In genomic region chr17:81621494-81622230, GRCh38 we compare ENCODE assay signal across 1 cellular context.
TF ChIP-seq lines count a peak whose summit lies in the region.

No MANE protein-coding gene starts in this region.

TF ChIP-seq in liver, 16 proteins besides CTCF, POLR2A, EP300 and RAD21:
- no peak for TF ChIP-seq EGR1 (IDR thresholded peaks at IDR 0.05; ENCODE audit: low read depth in 2 of 2)
- TF ChIP-seq HNF4G (IDR thresholded peaks at IDR 0.05) = no peak
- TF ChIP-seq HNF4A (conservative IDR thresholded peaks at IDR 0.05) = peak in 1 of 2 donors; percentile 55
- TF ChIP-seq RXRA (IDR thresholded peaks at IDR 0.05) = peak in 1 of 2 donors; percentile 55
- no peak for TF ChIP-seq FOXA2 (IDR thresholded peaks at IDR 0.05)
- no peak for TF ChIP-seq TAF1 (conservative IDR thresholded peaks at IDR 0.05)
- TF ChIP-seq MAX (IDR thresholded peaks at IDR 0.05) = peak; percentile 70
- TF ChIP-seq NR2F2 (IDR thresholded peaks at IDR 0.05) = no peak
- no peak for TF ChIP-seq FOXA1 (IDR thresholded peaks at IDR 0.05)
- TF ChIP-seq SP1 (IDR thresholded peaks at IDR 0.05) = peak; percentile 8
- TF ChIP-seq YY1 (IDR thresholded peaks at IDR 0.05) = peak; percentile 38
- no peak for TF ChIP-seq JUND (IDR thresholded peaks at IDR 0.05)
- TF ChIP-seq REST (IDR thresholded peaks at IDR 0.05) = no peak
- peak in 1 of 2 donors; percentile 46 for TF ChIP-seq GABPA (IDR thresholded peaks at IDR 0.05 in 1 of 2, conservative IDR thresholded peaks at IDR 0.05 in 1 of 2)
- no peak for TF ChIP-seq ATF3 (IDR thresholded peaks at IDR 0.05)
- TF ChIP-seq ZBTB33 (IDR thresholded peaks at IDR 0.05) = no peak
